Comparison of ENCODE assay signal across 23 cellular contexts in genomic region chrX:111086521-111087127, GRCh38. TPM values are rescaled to one million over a fixed set of nuclear protein-coding genes. Genes with fewer than 3 reads are reported as not detected.
DNase-seq lines count a peak whose midpoint lies in the region; ATAC-seq and TF ChIP-seq lines count a peak whose summit lies in the region.
"Had no signal": no experiment of that assay in that cellular context is flagged by ENCODE, and none has a peak within 500 bp of the region (broad histone marks: within the 10 kb centered on the region; RNA-seq: fewer than 3 reads in every experiment).

No MANE protein-coding gene starts in this region.

- peaks cover 28% of the 10 kb centered on the region for H3K27me3 Mint-ChIP-seq in neural crest cell (ENCODE audit: low read depth)

- H3K9me3 ChIP-seq in HUES48 (ENCODE audit: control insufficient read depth, insufficient read depth, low read length) (no peaks in the 10 kb centered on the region), SJCRH30 (replicated peaks) (no peaks in the 10 kb centered on the region)
- H3K9me3 ChIP-seq: adrenal gland, neutrophil, tibial nerve had no signal

- no peak overlapping the region for H3K27ac Mint-ChIP-seq in neural crest cell (ENCODE audit: unreplicated experiment)
- H3K27ac Mint-ChIP-seq: dendritic cell treated with granulocyte-macrophage colony-stimulating factor and Interleukin-4, amounts not matched to agents 40 ng/mL and 50 ng/mL, for 4 days; stimulated activated naive CD8-positive, alpha-beta T cell treated with anti-CD3 and anti-CD28 coated beads, Interleukin-15, amount 100 ng/mL, for 72 hours had no signal

- no peak for TF ChIP-seq CTCF in neural crest cell (conservative IDR thresholded peaks at IDR 0.05)

- H3K4me3 Mint-ChIP-seq in neural crest cell, result peak overlapping the region; percentile 54
- H3K4me3 Mint-ChIP-seq: dendritic cell treated with granulocyte-macrophage colony-stimulating factor and Interleukin-4, amounts not matched to agents 40 ng/mL and 50 ng/mL, for 4 days; stimulated activated naive CD8-positive, alpha-beta T cell treated with anti-CD3 and anti-CD28 coated beads, Interleukin-15, amount 100 ng/mL, for 72 hours had no signal

- no peak for TF ChIP-seq POLR2A in GM18505 (IDR thresholded peaks at IDR 0.05; ENCODE audit: borderline replicate concordance, extremely low read depth, insufficient read depth, insufficient read length)

- H3K27me3 ChIP-seq in HUES48 (ENCODE audit: control insufficient read depth, insufficient read depth, low read length) (peaks cover 11% of the 10 kb centered on the region), SJCRH30 (no peaks in the 10 kb centered on the region)

- H3K4me1 ChIP-seq in HUES48 (ENCODE audit: control insufficient read depth, insufficient read depth, low read length), result peaks cover 57% of the 10 kb centered on the region
- peaks cover 19% of the 10 kb centered on the region for H3K4me1 ChIP-seq in SJCRH30
- H3K4me1 ChIP-seq: adrenal gland, tibial nerve had no signal

- H3K9ac ChIP-seq in HUES48 (ENCODE audit: low read depth, low read length), result peak overlapping the region; percentile 38; the same call in 1 of the 2 replicates

- no peak for ATAC-seq in GM18505 (IDR thresholded peaks at IDR 0.05; ENCODE audit: unreplicated experiment)
- ATAC-seq: HCT116; HepG2; Panc1; stimulated activated naive CD8-positive, alpha-beta T cell treated with anti-CD3 and anti-CD28 coated beads, Interleukin-15, amount 100 ng/mL, for 72 hours had no signal

- no peaks in the 10 kb centered on the region for H3K36me3 Mint-ChIP-seq in neural crest cell (ENCODE audit: low read depth)

- H3K4me3 ChIP-seq in HUES48 (ENCODE audit: low read depth, low read length), result peak overlapping the region; percentile 43
- H3K4me3 ChIP-seq in SJCRH30, result no peak overlapping the region
- H3K4me3 ChIP-seq: adrenal gland, tibial nerve had no signal

- DNase-seq in NCI-H1417 treated with DMSO at 0.1 percent for 48 hours (lab: John Stamatoyannopoulos, UW) (peak; percentile 4), SJCRH30 (peak in 1 of 2 experiments; percentile 56), neural crest cell (ENCODE audit: low read depth, low spot score) (no peak), GM03348 (ENCODE audit: low spot score) (no peak), NCI-H2029 (lab: John Stamatoyannopoulos, UW) (no peak)
- DNase-seq: activated CD4-positive, alpha-beta T cell treated with anti-CD3 and anti-CD28 coated beads, Interleukin-2, amount 50 U/mL, for 4 hours; activated T-cell treated with anti-CD3 and anti-CD28 coated beads for 4 hours; adrenal gland; AML-193; DND-41; NCI-H187; NCI-H524 treated with DMSO at 0.1 percent for 48 hours; stimulated activated CD4-positive, alpha-beta T cell treated with anti-CD3 and anti-CD28 coated beads, Interleukin-4, amount 100 ng/mL, for 4 hours; stimulated activated naive CD8-positive, alpha-beta T cell treated with anti-CD3 and anti-CD28 coated beads, Interleukin-15, amount 100 ng/mL, for 72 hours; WERI-Rb-1 had no signal

- H3K27ac ChIP-seq in HUES48 (ENCODE audit: low read depth, low read length) (peak overlapping the region; percentile 91), SJCRH30 (peak overlapping the region; percentile 6; the same call in 1 of the 2 replicates)
- H3K27ac ChIP-seq: adrenal gland, neutrophil, tibial nerve, WERI-Rb-1 had no signal

- H3K9me3 Mint-ChIP-seq in neural crest cell, result no peaks in the 10 kb centered on the region
- H3K9me3 Mint-ChIP-seq: dendritic cell treated with granulocyte-macrophage colony-stimulating factor and Interleukin-4, amounts not matched to agents 40 ng/mL and 50 ng/mL, for 4 days; stimulated activated naive CD8-positive, alpha-beta T cell treated with anti-CD3 and anti-CD28 coated beads, Interleukin-15, amount 100 ng/mL, for 72 hours had no signal

- no peaks in the 10 kb centered on the region for H3K36me3 ChIP-seq in HUES48 (ENCODE audit: control insufficient read depth, insufficient read depth, low read length)
- no peaks in the 10 kb centered on the region for H3K36me3 ChIP-seq in SJCRH30
- H3K36me3 ChIP-seq: adrenal gland, neutrophil, tibial nerve, WERI-Rb-1 had no signal

- H3K4me1 Mint-ChIP-seq in neural crest cell, result peaks cover 49% of the 10 kb centered on the region
- H3K4me1 Mint-ChIP-seq: stimulated activated naive CD8-positive, alpha-beta T cell treated with anti-CD3 and anti-CD28 coated beads, Interleukin-15, amount 100 ng/mL, for 72 hours had no signal

RNA-seq across cellular contexts. Expression of gene PAK3, which starts 9.4 kb away (rescaled TPM):
- 4.1 and 5.2 TPM in 2 replicates for total RNA-seq in SJCRH30 (2014; rRNA removed; shearing (Covaris generic))
- 11.9 and 12.3 TPM in 2 replicates for total RNA-seq in neural crest cell
- total RNA-seq: HepG2 had no signal
